ENCODE assay signal across 14 cellular contexts in the genomic region with DNA sequence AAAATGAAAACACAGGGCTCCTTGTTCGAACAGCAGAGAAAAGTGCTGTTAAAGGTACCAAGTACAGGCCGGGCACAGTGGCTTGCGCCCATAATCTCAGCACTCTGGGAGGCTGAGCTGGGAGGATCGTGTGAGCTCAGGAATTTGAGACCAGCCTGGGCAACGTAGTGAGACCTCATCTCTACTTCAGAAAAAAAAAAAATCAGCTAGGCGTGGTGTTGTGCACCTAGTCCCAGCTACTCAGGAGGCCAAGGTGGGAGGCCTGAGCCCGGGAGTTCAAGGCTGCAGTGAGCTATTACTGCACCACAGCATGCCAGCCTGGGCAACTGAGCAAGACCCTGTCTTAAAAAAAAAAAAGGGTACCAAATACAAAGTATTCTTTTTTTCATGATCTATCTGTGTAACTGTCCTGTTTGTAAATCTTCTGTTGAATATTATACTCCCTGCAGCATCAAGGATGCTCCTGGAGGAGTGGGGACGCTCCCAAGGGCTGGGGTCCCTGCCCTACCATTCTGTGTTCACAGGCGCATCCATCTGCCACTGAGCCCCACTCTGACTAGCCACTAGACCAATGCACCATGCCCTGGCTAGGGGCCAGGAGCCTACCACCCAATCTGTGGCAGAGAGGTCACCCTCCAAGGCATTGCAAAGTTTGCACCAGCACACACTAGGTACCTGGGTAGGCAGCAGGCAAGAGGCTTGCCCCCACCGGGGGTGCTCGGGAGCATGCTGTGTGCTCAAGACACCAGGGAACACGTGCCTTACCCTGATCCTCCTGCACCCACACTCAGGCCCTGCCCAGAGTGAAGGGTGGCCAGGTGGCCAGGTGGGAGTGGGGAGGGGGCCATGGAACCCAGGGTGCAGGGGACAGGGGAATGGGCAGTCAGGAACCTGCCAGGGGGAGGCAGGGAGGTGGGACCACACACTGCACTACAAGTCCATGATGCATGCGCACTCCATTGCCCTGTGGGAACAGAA.
DNase-seq lines count a peak whose midpoint lies in the region; FAIRE-seq and TF ChIP-seq lines count a peak whose summit lies in the region.
"Had no signal": no experiment of that assay in that cellular context is flagged by ENCODE, and none has a peak within 500 bp of the region (broad histone marks: within the 10 kb centered on the region; RNA-seq: fewer than 3 reads in every experiment).

No MANE protein-coding gene starts in this region.

- H3K14ac ChIP-seq in H1 (ENCODE audit: insufficient read length) (no peak overlapping the region), trophoblast cell (ENCODE audit: low read length) (peak overlapping the region; percentile 28)

- H2BK5ac ChIP-seq in H1 (ENCODE audit: low read depth, low read length) (no peak overlapping the region), trophoblast cell (ENCODE audit: low read depth, low read length, poor library complexity) (no peak overlapping the region)

- no peaks in the 10 kb centered on the region for H3K36me3 Mint-ChIP-seq in activated T-cell treated with anti-CD3 and anti-CD28 coated beads, Interleukin-2, amount 50 U/mL, for 24 hours (ENCODE audit: low read depth)
- H3K36me3 Mint-ChIP-seq: CD8-positive, alpha-beta memory T cell had no signal

- peak overlapping the region; percentile 12 for H3K27ac Mint-ChIP-seq in activated T-cell treated with anti-CD3 and anti-CD28 coated beads, Interleukin-2, amount 50 U/mL, for 24 hours
- H3K27ac Mint-ChIP-seq: CD8-positive, alpha-beta memory T cell had no signal

- H2AFZ ChIP-seq in H1 (ENCODE audit: low read length) (no peak overlapping the region), trophoblast cell (ENCODE audit: insufficient read depth, low read length, poor library complexity) (no peak overlapping the region)

- H3K79me2 ChIP-seq in H1 (ENCODE audit: control insufficient read depth in 1 of 2, insufficient read depth in 2 of 2, low read length in 2 of 2): no peaks in the 10 kb centered on the region
- H3K79me2 ChIP-seq in trophoblast cell (ENCODE audit: control insufficient read depth, insufficient read depth, low read length, poor library complexity): no peaks in the 10 kb centered on the region

- CTCF ChIA-PET in HEK293 (lab: Yijun Ruan, JAX) (no interaction called here), H1 (lab: Charles Lee; ENCODE audit: partially characterized antibody) (no interaction called here)

- no peak overlapping the region for H3K4me3 Mint-ChIP-seq in activated T-cell treated with anti-CD3 and anti-CD28 coated beads, Interleukin-2, amount 50 U/mL, for 24 hours
- H3K4me3 Mint-ChIP-seq: CD8-positive, alpha-beta memory T cell had no signal

- H3K9me3 ChIP-seq in HEK293 (ENCODE audit: control insufficient read depth, insufficient read depth, low read depth, low read length) (no peaks in the 10 kb centered on the region), H1 (ENCODE audit: insufficient read depth in 2 of 2, low read depth in 1 of 2, low read length in 1 of 2) (no peaks in the 10 kb centered on the region; a peak in 1 of 4 replicates), trophoblast cell (ENCODE audit: insufficient read depth, low read depth, low read length) (no peaks in the 10 kb centered on the region), HAP-1 (no peaks in the 10 kb centered on the region)

- H4K8ac ChIP-seq in H1 (ENCODE audit: extremely low read depth, insufficient read depth, low read length) (no peak overlapping the region; the same call in 1 of the 2 replicates), trophoblast cell (ENCODE audit: low read depth, low read length) (no peak overlapping the region)

- H3K9ac ChIP-seq in H1 (replicated peaks in 1 of 4; ENCODE audit: extremely low read depth in 1 of 4, low read depth in 3 of 4, low read length in 3 of 4) (no peak overlapping the region), trophoblast cell (ENCODE audit: low read length) (no peak overlapping the region)

- no peak overlapping the region for H4K5ac ChIP-seq in H1 (ENCODE audit: insufficient read length, low read depth, low read length)

- H3K4me1 Mint-ChIP-seq in activated T-cell treated with anti-CD3 and anti-CD28 coated beads, Interleukin-2, amount 50 U/mL, for 24 hours (ENCODE audit: low read depth): no peaks in the 10 kb centered on the region
- H3K4me1 Mint-ChIP-seq: CD8-positive, alpha-beta memory T cell had no signal

- no peaks in the 10 kb centered on the region for H4K20me1 ChIP-seq in H1 (replicated peaks in 1 of 2; ENCODE audit: control insufficient read depth in 1 of 2, insufficient read depth in 2 of 2, low read length in 2 of 2)

- H3K9me3 Mint-ChIP-seq in activated T-cell treated with anti-CD3 and anti-CD28 coated beads, Interleukin-2, amount 50 U/mL, for 24 hours: no peaks in the 10 kb centered on the region
- H3K9me3 Mint-ChIP-seq: CD8-positive, alpha-beta memory T cell had no signal

- H3K27ac ChIP-seq in HEK293 (ENCODE audit: extremely low read depth, low read depth, low read length) (no peak overlapping the region), H1 (ENCODE audit: low read depth, low read length) (no peak overlapping the region), trophoblast cell (ENCODE audit: low read depth, low read length) (no peak overlapping the region)
- H3K27ac ChIP-seq: 22Rv1 had no signal

- no peak for DNase-seq in activated T-cell treated with anti-CD3 and anti-CD28 coated beads, Interleukin-2, amount 50 U/mL, for 24 hours
- DNase-seq in activated T-cell treated with anti-CD3 and anti-CD28 coated beads for 4 hours: no peak
- DNase-seq in H1 (ENCODE audit: low read depth in 1 of 2, low spot score in 2 of 2): no peak
- DNase-seq in trophoblast cell: no peak
- no peak for DNase-seq in HAP-1 (ENCODE audit: low spot score in 2 of 2)
- DNase-seq in kidney glomerular epithelial cell (lab: John Stamatoyannopoulos, UW): no peak
- no peak for DNase-seq in NCI-H1694 treated with DMSO at 0.1 percent for 48 hours (lab: John Stamatoyannopoulos, UW)
- DNase-seq: CD8-positive, alpha-beta memory T cell; DMS53; GF-D8 had no signal

- H2BK15ac ChIP-seq in H1 (ENCODE audit: low read length): no peak overlapping the region

- H2AK5ac ChIP-seq in H1 (ENCODE audit: low read depth, low read length): no peak overlapping the region
- H2AK5ac ChIP-seq in trophoblast cell (ENCODE audit: low read length): peak overlapping the region; percentile 57

- H3K4me2 ChIP-seq in H1 (ENCODE audit: insufficient read depth in 1 of 2, low read depth in 2 of 2, low read length in 2 of 2) (no peak overlapping the region), trophoblast cell (ENCODE audit: low read length) (no peak overlapping the region)

- FAIRE-seq in H1 (lab: Jason Lieb, UNC): no peak
- FAIRE-seq: H54, HTR-8/SVneo had no signal

- no peak overlapping the region for H3K23ac ChIP-seq in H1 (ENCODE audit: insufficient read length)
- H3K23ac ChIP-seq in trophoblast cell (ENCODE audit: low read length): no peak overlapping the region

- H3K56ac ChIP-seq in H1 (replicated peaks; ENCODE audit: insufficient read length, low read depth, low read length): no peak overlapping the region

- no peak overlapping the region for H4K12ac ChIP-seq in trophoblast cell (ENCODE audit: low read depth, low read length)

- no peak for TF ChIP-seq POLR2A in H1 (IDR thresholded peaks at IDR 0.05; ENCODE audit: control extremely low read depth in 1 of 2, low read depth in 2 of 2, low read length in 2 of 2)

- H3K4ac ChIP-seq in H1 (replicated peaks; ENCODE audit: insufficient read length, low read depth, low read length): no peak overlapping the region
- H3K4ac ChIP-seq in trophoblast cell (ENCODE audit: low read depth, low read length): no peak overlapping the region

- H4K91ac ChIP-seq in H1 (replicated peaks; ENCODE audit: insufficient read length, low read length) (peak overlapping the region; percentile 5), trophoblast cell (ENCODE audit: low read depth, low read length) (no peak overlapping the region)

- no peak overlapping the region for H2BK20ac ChIP-seq in H1 (ENCODE audit: low read length)

- H3K4me1 ChIP-seq in HEK293 (ENCODE audit: control insufficient read depth, insufficient read depth, low read length) (no peaks in the 10 kb centered on the region), H1 (replicated peaks in 1 of 4; ENCODE audit: control insufficient read depth in 3 of 4, insufficient read depth in 4 of 4, low read length in 3 of 4) (peaks cover 0 to 5% (median 0%) of the 10 kb centered on the region in 4 experiments; a peak in 2 of 7 replicates), trophoblast cell (ENCODE audit: control insufficient read depth in 1 of 2, insufficient read depth in 2 of 2, low read length in 2 of 2) (peaks cover 11 to 21% of the 10 kb centered on the region in 2 experiments), HAP-1 (no peaks in the 10 kb centered on the region)

- no peaks in the 10 kb centered on the region for H3K23me2 ChIP-seq in H1 (ENCODE audit: low read depth, low read length)

- no peak for TF ChIP-seq EP300 in H1 (IDR thresholded peaks at IDR 0.05; ENCODE audit: borderline replicate concordance in 1 of 2, low read depth in 2 of 2, low read length in 2 of 2)

- no peaks in the 10 kb centered on the region for H3K36me3 ChIP-seq in HEK293 (ENCODE audit: control insufficient read depth in 2 of 2, insufficient read depth in 1 of 2, low read length in 2 of 2)
- no peaks in the 10 kb centered on the region for H3K36me3 ChIP-seq in H1 (ENCODE audit: control insufficient read depth in 2 of 4, insufficient read depth in 4 of 4, low read length in 3 of 4)
- no peaks in the 10 kb centered on the region for H3K36me3 ChIP-seq in trophoblast cell (ENCODE audit: control insufficient read depth in 1 of 2, insufficient read depth in 2 of 2, low read length in 2 of 2)
- H3K36me3 ChIP-seq in HAP-1 (replicated peaks): no peaks in the 10 kb centered on the region

- in situ Hi-C loops in HAP-1 (cut with MboI; ENCODE audit: low sequenced_read_pairs): no loop called here

- H3K79me1 ChIP-seq in H1 (ENCODE audit: low read depth, low read length) (no peaks in the 10 kb centered on the region), trophoblast cell (ENCODE audit: low read length) (peaks cover 14% of the 10 kb centered on the region)

- H3K18ac ChIP-seq in H1 (ENCODE audit: extremely low read depth, low read length): no peak overlapping the region
- peak overlapping the region; percentile 25 for H3K18ac ChIP-seq in trophoblast cell (ENCODE audit: low read length)

- WGBS in H1 (ENCODE audit: extremely low coverage in 1 of 2, insufficient coverage in 1 of 2, insufficient read length in 1 of 2, insufficient replicate concordance in 2 of 2, low coverage in 1 of 2, low lambda C conversion rate in 2 of 2, missing lambda C conversion rate in 1 of 2), 2 experiments: 93% methylated on average over 13 of the region's 13 CpGs; no CpG with 5 or more reads in 1 of the 2 experiments
- WGBS in trophoblast cell (ENCODE audit: extremely low coverage, insufficient coverage, insufficient read length): no CpG with 5 or more reads among the region's 13 CpGs

- no peak for TF ChIP-seq RAD21 in H1 (IDR thresholded peaks at IDR 0.05 in 1 of 2, conservative IDR thresholded peaks at IDR 0.05 in 1 of 2; ENCODE audit: low read depth in 2 of 2, low read length in 2 of 2)

- H2BK12ac ChIP-seq in H1 (ENCODE audit: low read depth, low read length): no peak overlapping the region
- H2BK12ac ChIP-seq in trophoblast cell (ENCODE audit: low read length): peak overlapping the region; percentile 87

- no peak overlapping the region for H3K4me3 ChIP-seq in HEK293 (ENCODE audit: low read depth, low read length)
- no peak overlapping the region for H3K4me3 ChIP-seq in H1 (ENCODE audit: extremely low read depth in 1 of 4, insufficient read depth in 2 of 4, low read depth in 3 of 4, low read length in 4 of 4)
- no peak overlapping the region for H3K4me3 ChIP-seq in trophoblast cell (ENCODE audit: low read depth, low read length)
- H3K4me3 ChIP-seq in HAP-1: no peak overlapping the region

- H3K27me3 Mint-ChIP-seq in activated T-cell treated with anti-CD3 and anti-CD28 coated beads, Interleukin-2, amount 50 U/mL, for 24 hours: no peaks in the 10 kb centered on the region

- H2BK120ac ChIP-seq in H1 (replicated peaks; ENCODE audit: low read depth, low read length) (no peak overlapping the region), trophoblast cell (ENCODE audit: insufficient read depth, low read length, poor library complexity) (peak overlapping the region; percentile 59)

- POLR2A ChIA-PET in HEK293 (lab: Yijun Ruan, JAX): no interaction called here
- POLR2A ChIA-PET in H1 (lab: Charles Lee; ENCODE audit: partially characterized antibody): interaction anchor here (1.5 kb wide), 1 partner anchor 41 kb away, joined by 4 read pairs; no protein-coding TSS in a partner anchor

- TF ChIP-seq CTCF in HEK293 (tag by site-specific recombination; IDR thresholded peaks at IDR 0.05): no peak
- TF ChIP-seq CTCF in H1 (IDR thresholded peaks at IDR 0.05; ENCODE audit: control extremely low read depth in 1 of 3, insufficient read depth in 1 of 3, low read depth in 1 of 3, low read length in 3 of 3): no peak

- no peaks in the 10 kb centered on the region for H3K27me3 ChIP-seq in H1 (replicated peaks in 1 of 4; ENCODE audit: control insufficient read depth in 3 of 4, extremely low read depth in 1 of 4, insufficient read depth in 3 of 4, low read length in 3 of 4)
- H3K27me3 ChIP-seq in trophoblast cell (ENCODE audit: insufficient read depth, low read length): no peaks in the 10 kb centered on the region
- H3K27me3 ChIP-seq in HAP-1 (ENCODE audit: low read depth): no peaks in the 10 kb centered on the region
